In the genomic region with DNA sequence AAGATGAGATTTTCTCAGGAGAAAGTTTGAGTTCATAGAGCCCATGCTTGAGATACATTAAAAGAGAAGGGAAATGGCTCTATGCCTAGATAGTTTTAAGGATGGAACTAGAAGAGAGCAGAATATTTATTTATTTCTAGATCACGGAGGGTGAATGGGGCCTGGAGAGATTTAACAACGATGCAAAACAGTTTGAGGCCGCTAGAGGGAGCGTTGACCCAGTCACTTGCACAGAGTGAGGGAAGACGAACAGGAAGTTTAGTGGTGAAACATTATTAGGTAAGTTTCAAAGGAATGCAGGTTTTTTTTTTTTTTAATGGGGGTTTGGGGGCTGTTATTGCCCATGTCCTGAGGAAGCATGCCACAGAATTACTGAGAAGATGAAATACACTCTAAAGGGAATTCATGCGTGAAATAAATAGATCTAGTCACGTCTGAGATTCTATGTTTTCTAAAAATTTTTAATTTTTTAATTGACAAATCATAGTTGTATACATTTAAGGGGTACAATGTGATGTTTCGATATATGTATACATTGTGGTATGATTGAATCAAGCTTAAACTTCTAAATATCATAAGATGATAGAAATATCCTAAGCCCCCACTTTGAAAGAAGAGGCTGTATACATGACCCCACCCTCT, we compare ENCODE assay signal across 1 cellular context.
TF ChIP-seq lines count a peak whose summit lies in the region.

No MANE protein-coding gene starts in this region.

TF ChIP-seq in K562, 482 proteins besides CTCF, POLR2A, EP300 and RAD21:
- TF ChIP-seq ZNF444 (CRISPR knock-in tag; IDR thresholded peaks at IDR 0.05) (no peak), TBL1XR1 (IDR thresholded peaks at IDR 0.05; ENCODE audit: low read length in 2 of 2) (no peak), FOXA3 (CRISPR knock-in tag; conservative IDR thresholded peaks at IDR 0.05 in 1 of 2, IDR thresholded peaks at IDR 0.05 in 1 of 2) (no peak), ZNF584 (CRISPR knock-in tag; IDR thresholded peaks at IDR 0.05; ENCODE audit: low read depth) (no peak), SMC3 (conservative IDR thresholded peaks at IDR 0.05; ENCODE audit: insufficient read depth, low read depth, low read length) (peak; percentile 51; the same call in 1 of the 2 replicates), CEBPG (CRISPR knock-in tag; IDR thresholded peaks at IDR 0.05) (no peak), CEBPG (tag; conservative IDR thresholded peaks at IDR 0.05 in 1 of 2, IDR thresholded peaks at IDR 0.05 in 1 of 2) (peak in 1 of 2 experiments; percentile 8; a peak in 1 of 4 replicates), ZNF79 (CRISPR knock-in tag; IDR thresholded peaks at IDR 0.05; ENCODE audit: low read depth) (no peak), ZNF586 (CRISPR knock-in tag; conservative IDR thresholded peaks at IDR 0.05) (no peak), YY1 (IDR thresholded peaks at IDR 0.05; ENCODE audit: borderline replicate concordance in 1 of 3, control insufficient read depth in 1 of 3, extremely low read depth in 1 of 3, insufficient read depth in 3 of 3, insufficient read length in 1 of 3, insufficient replicate concordance in 2 of 3, low read depth in 1 of 3, low read length in 2 of 3) (no peak), KLF16 (IDR thresholded peaks at IDR 0.05) (peak; percentile 34; the same call in 1 of the 2 replicates), SPI1 (IDR thresholded peaks at IDR 0.05; ENCODE audit: borderline replicate concordance, low read depth, low read length) (no peak), ZKSCAN3 (CRISPR knock-in tag; IDR thresholded peaks at IDR 0.05) (no peak), ZSCAN29 (IDR thresholded peaks at IDR 0.05) (no peak), NFXL1 (CRISPR knock-in tag; IDR thresholded peaks at IDR 0.05) (no peak), ZFP1 (CRISPR knock-in tag; IDR thresholded peaks at IDR 0.05) (no peak), ZNF384 (IDR thresholded peaks at IDR 0.05; ENCODE audit: low read depth, low read length) (peak; percentile 72), CREM (IDR thresholded peaks at IDR 0.05; ENCODE audit: low read depth) (0 out of 2 replicates have a peak, but pooled peaks have one; percentile 22), ZKSCAN8 (CRISPR knock-in tag; IDR thresholded peaks at IDR 0.05) (no peak), ATF1 (CRISPR knock-in tag; IDR thresholded peaks at IDR 0.05) (no peak), ATF1 (tag; IDR thresholded peaks at IDR 0.05) (no peak), ZNF217 (CRISPR knock-in tag; IDR thresholded peaks at IDR 0.05) (no peak), GABPA (tag; conservative IDR thresholded peaks at IDR 0.05; ENCODE audit: low read depth) (peak; percentile 33; the same call in 1 of the 2 replicates), PRMT5 (CRISPR knock-in tag; IDR thresholded peaks at IDR 0.05) (no peak), TRIM24 (IDR thresholded peaks at IDR 0.05) (no peak), MAZ (CRISPR knock-in tag; conservative IDR thresholded peaks at IDR 0.05 in 1 of 2, IDR thresholded peaks at IDR 0.05 in 1 of 2) (0 out of 4 replicates have a peak, but pooled peaks of 1 of the 2 experiments have one; percentile 27), ETS2 (tag; IDR thresholded peaks at IDR 0.05; ENCODE audit: borderline replicate concordance, poor library complexity, severe bottlenecking) (no peak)
- TF ChIP-seq, protein P1, sequence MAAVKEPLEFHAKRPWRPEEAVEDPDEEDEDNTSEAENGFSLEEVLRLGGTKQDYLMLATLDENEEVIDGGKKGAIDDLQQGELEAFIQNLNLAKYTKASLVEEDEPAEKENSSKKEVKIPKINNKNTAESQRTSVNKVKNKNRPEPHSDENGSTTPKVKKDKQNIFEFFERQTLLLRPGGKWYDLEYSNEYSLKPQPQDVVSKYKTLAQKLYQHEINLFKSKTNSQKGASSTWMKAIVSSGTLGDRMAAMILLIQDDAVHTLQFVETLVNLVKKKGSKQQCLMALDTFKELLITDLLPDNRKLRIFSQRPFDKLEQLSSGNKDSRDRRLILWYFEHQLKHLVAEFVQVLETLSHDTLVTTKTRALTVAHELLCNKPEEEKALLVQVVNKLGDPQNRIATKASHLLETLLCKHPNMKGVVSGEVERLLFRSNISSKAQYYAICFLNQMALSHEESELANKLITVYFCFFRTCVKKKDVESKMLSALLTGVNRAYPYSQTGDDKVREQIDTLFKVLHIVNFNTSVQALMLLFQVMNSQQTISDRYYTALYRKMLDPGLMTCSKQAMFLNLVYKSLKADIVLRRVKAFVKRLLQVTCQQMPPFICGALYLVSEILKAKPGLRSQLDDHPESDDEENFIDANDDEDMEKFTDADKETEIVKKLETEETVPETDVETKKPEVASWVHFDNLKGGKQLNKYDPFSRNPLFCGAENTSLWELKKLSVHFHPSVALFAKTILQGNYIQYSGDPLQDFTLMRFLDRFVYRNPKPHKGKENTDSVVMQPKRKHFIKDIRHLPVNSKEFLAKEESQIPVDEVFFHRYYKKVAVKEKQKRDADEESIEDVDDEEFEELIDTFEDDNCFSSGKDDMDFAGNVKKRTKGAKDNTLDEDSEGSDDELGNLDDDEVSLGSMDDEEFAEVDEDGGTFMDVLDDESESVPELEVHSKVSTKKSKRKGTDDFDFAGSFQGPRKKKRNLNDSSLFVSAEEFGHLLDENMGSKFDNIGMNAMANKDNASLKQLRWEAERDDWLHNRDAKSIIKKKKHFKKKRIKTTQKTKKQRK (IDR thresholded peaks at IDR 0.05; ENCODE audit: borderline replicate concordance, low read depth, low read length): no peak
- TF ChIP-seq, protein P2, sequence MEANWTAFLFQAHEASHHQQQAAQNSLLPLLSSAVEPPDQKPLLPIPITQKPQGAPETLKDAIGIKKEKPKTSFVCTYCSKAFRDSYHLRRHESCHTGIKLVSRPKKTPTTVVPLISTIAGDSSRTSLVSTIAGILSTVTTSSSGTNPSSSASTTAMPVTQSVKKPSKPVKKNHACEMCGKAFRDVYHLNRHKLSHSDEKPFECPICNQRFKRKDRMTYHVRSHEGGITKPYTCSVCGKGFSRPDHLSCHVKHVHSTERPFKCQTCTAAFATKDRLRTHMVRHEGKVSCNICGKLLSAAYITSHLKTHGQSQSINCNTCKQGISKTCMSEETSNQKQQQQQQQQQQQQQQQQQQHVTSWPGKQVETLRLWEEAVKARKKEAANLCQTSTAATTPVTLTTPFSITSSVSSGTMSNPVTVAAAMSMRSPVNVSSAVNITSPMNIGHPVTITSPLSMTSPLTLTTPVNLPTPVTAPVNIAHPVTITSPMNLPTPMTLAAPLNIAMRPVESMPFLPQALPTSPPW (CRISPR knock-in tag; IDR thresholded peaks at IDR 0.05): peak; percentile 27; the same call in 1 of the 2 replicates
- TF ChIP-seq, protein P3, sequence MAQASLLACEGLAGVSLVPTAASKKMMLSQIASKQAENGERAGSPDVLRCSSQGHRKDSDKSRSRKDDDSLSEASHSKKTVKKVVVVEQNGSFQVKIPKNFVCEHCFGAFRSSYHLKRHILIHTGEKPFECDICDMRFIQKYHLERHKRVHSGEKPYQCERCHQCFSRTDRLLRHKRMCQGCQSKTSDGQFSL (CRISPR knock-in tag; IDR thresholded peaks at IDR 0.05): no peak
- TF ChIP-seq, protein P3 (tag; IDR thresholded peaks at IDR 0.05): no peak
- TF ChIP-seq, protein P4, sequence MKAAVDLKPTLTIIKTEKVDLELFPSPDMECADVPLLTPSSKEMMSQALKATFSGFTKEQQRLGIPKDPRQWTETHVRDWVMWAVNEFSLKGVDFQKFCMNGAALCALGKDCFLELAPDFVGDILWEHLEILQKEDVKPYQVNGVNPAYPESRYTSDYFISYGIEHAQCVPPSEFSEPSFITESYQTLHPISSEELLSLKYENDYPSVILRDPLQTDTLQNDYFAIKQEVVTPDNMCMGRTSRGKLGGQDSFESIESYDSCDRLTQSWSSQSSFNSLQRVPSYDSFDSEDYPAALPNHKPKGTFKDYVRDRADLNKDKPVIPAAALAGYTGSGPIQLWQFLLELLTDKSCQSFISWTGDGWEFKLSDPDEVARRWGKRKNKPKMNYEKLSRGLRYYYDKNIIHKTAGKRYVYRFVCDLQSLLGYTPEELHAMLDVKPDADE (conservative IDR thresholded peaks at IDR 0.05; ENCODE audit: control insufficient read depth, low read depth, low read length): no peak
- TF ChIP-seq, protein P5, sequence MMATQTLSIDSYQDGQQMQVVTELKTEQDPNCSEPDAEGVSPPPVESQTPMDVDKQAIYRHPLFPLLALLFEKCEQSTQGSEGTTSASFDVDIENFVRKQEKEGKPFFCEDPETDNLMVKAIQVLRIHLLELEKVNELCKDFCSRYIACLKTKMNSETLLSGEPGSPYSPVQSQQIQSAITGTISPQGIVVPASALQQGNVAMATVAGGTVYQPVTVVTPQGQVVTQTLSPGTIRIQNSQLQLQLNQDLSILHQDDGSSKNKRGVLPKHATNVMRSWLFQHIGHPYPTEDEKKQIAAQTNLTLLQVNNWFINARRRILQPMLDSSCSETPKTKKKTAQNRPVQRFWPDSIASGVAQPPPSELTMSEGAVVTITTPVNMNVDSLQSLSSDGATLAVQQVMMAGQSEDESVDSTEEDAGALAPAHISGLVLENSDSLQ (IDR thresholded peaks at IDR 0.05): no peak
TF ChIP-seq in K562: peak in this region for 8.
